15 cellular contexts compared by ENCODE assay signal in the genomic region with DNA sequence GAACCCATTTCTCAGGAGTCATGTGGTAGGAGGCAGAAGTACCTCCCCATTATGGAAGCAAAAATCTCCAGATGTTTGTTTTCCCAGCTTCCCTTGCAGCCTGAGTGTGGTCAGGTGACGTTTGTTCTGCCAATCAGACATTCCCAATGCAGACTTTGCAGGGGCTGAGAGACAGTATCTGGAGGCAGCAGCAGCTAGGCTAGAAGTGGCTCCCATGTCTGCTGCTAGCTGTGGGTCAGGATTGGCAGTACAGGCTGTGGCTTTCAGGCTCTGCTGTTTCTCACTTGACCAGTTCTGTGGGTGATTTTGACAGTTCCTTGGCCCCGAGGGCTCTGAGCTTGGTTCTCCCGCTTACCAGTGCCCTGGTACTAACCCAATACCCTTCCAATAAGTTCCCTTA.
"Had no signal": no experiment of that assay in that cellular context is flagged by ENCODE, and none has a peak within 500 bp of the region (broad histone marks: within the 10 kb centered on the region; RNA-seq: fewer than 3 reads in every experiment).

No MANE protein-coding gene starts in this region.

- ATAC-seq: activated CD8-positive, alpha-beta memory T cell treated with anti-CD3 and anti-CD28 coated beads, Interleukin-2, amount 10 ng/mL, durations not matched to agents 7 days and 5 days; left lung; upper lobe of right lung had no signal

- H3K9me3 ChIP-seq: upper lobe of right lung had no signal

- H3K4me3 Mint-ChIP-seq: activated CD8-positive, alpha-beta memory T cell treated with anti-CD3 and anti-CD28 coated beads, Interleukin-2, amount 10 ng/mL, durations not matched to agents 7 days and 5 days; activated T-cell treated with anti-CD3 and anti-CD28 coated beads, Interleukin-2, amount 50 U/mL, for 24 hours; nephron progenitor cell; stimulated activated naive CD8-positive, alpha-beta T cell treated with anti-CD3 and anti-CD28 coated beads, Interleukin-15, Interleukin-2, amounts not matched to agents 100 ng/mL and 50 ng/mL, for 24 hours had no signal

- H3K27ac ChIP-seq: left lung, sigmoid colon, spleen, suprapubic skin, upper lobe of right lung had no signal

- DNase-seq: activated CD4-positive, alpha-beta T cell treated with anti-CD3 and anti-CD28 coated beads, Interleukin-2, amount 50 U/mL, for 48 hours; activated CD4-positive, CD25-positive, alpha-beta regulatory T cell treated with anti-CD3 and anti-CD28 coated beads, Interleukin-2, amount 50 U/mL, for 72 hours; activated CD8-positive, alpha-beta memory T cell treated with anti-CD3 and anti-CD28 coated beads, Interleukin-2, amount 10 ng/mL, durations not matched to agents 7 days and 5 days; activated naive CD4-positive, alpha-beta T cell treated with anti-CD3 and anti-CD28 coated beads, Interleukin-2, amount 50 U/mL, for 16 hours; activated T-cell treated with anti-CD3 and anti-CD28 coated beads, Interleukin-2, amount 50 U/mL, for 24 hours; dermis blood vessel endothelial cell; islet precursor cell; left lung; mesenchymal stem cell; nephron progenitor cell; sigmoid colon; spleen; upper lobe of right lung had no signal

- H3K36me3 ChIP-seq: left lung, sigmoid colon, spleen, suprapubic skin, upper lobe of right lung had no signal

- H3K4me3 ChIP-seq: left lung, sigmoid colon, spleen, suprapubic skin, upper lobe of right lung had no signal

- H3K4me1 ChIP-seq: sigmoid colon, upper lobe of right lung had no signal

- H3K27ac Mint-ChIP-seq: activated CD8-positive, alpha-beta memory T cell treated with anti-CD3 and anti-CD28 coated beads, Interleukin-2, amount 10 ng/mL, durations not matched to agents 7 days and 5 days; activated T-cell treated with anti-CD3 and anti-CD28 coated beads, Interleukin-2, amount 50 U/mL, for 24 hours; nephron progenitor cell; stimulated activated naive CD8-positive, alpha-beta T cell treated with anti-CD3 and anti-CD28 coated beads, Interleukin-15, Interleukin-2, amounts not matched to agents 100 ng/mL and 50 ng/mL, for 24 hours had no signal
